ENCODE assay signal across 26 cellular contexts in the genomic region with DNA sequence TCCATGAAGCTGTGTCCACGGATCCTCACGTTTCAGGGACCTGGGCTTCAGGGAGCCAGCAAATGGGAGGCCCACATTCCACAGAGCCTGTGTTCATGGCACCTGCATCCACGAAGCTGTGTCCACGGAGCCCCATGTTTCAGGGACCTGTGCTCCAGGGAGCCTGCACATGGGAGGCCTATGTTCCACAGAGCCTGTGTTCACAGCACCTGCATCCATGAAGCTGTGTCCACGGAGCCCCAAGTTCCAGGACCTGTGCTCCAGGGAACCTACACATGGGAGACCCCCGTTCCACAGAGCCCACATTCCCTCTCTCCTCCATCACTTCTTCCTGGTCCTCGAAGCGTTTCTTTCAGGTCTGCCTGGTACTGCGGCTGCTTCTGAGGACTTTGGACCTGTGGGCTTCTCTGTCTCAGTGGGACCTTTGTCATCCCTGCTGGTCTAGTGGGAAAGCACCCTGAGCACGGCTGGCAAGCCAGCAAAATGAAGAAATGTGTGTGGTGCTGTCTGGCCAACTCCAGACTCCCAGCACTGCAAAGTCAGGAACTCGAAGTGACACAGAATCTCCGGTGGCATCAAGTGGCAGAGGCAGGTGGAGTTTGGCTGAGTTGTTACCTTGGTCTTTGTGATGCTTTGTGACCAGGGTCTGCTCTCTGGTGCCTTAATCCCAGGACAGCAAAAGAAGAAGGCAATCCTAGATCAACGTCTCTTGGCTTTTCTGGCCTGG.
DNase-seq lines count a peak whose midpoint lies in the region; ATAC-seq, FAIRE-seq and TF ChIP-seq lines count a peak whose summit lies in the region.
"Had no signal": no experiment of that assay in that cellular context is flagged by ENCODE, and none has a peak within 500 bp of the region (broad histone marks: within the 10 kb centered on the region; RNA-seq: fewer than 3 reads in every experiment).

No MANE protein-coding gene starts in this region.

- no peak overlapping the region for H3K27ac Mint-ChIP-seq in Caco-2 (ENCODE audit: unreplicated experiment)
- no peak overlapping the region for H3K27ac Mint-ChIP-seq in naive thymus-derived CD4-positive, alpha-beta T cell
- H3K27ac Mint-ChIP-seq: B cell had no signal

- no peak overlapping the region for H3K9ac ChIP-seq in kidney (ENCODE audit: low read length in 2 of 2)

- H3K27ac ChIP-seq in RWPE2 (ENCODE audit: poor library complexity, severe bottlenecking) (no peak overlapping the region), kidney (ENCODE audit: low read depth in 2 of 2, low read length in 2 of 2) (no peak overlapping the region)
- H3K27ac ChIP-seq in naive thymus-derived CD4-positive, alpha-beta T cell (ENCODE audit: low read depth, low read length), result no peak overlapping the region
- H3K27ac ChIP-seq: RWPE1, SJCRH30 had no signal

- CTCF ChIA-PET in Caco-2 (lab: Charles Lee), result interaction anchor here (0.7 kb wide), 1 partner anchor 241 kb away, joined by 4 read pairs; no protein-coding TSS in a partner anchor
- CTCF ChIA-PET in naive thymus-derived CD4-positive, alpha-beta T cell (lab: Charles Lee), result no interaction called here

- FAIRE-seq in kidney (lab: Jason Lieb, UNC), result no peak
- FAIRE-seq: A204.1, D721Med, H54 had no signal

- no peak overlapping the region for H3K4me3 Mint-ChIP-seq in Caco-2 (ENCODE audit: unreplicated experiment)
- H3K4me3 Mint-ChIP-seq in naive thymus-derived CD4-positive, alpha-beta T cell, result no peak overlapping the region
- H3K4me3 Mint-ChIP-seq: B cell, CD14-positive monocyte had no signal

- BruUV-seq in Caco-2 (replicated peaks; lab: Mats Ljungman, UMichigan), result no TSS peak

- H3K4me1 Mint-ChIP-seq in Caco-2 (ENCODE audit: low read depth, unreplicated experiment), result no peaks in the 10 kb centered on the region
- no peaks in the 10 kb centered on the region for H3K4me1 Mint-ChIP-seq in naive thymus-derived CD4-positive, alpha-beta T cell
- H3K4me1 Mint-ChIP-seq: B cell had no signal

- H3K4me1 ChIP-seq in RWPE2 (ENCODE audit: insufficient read depth, poor library complexity, severe bottlenecking), result no peaks in the 10 kb centered on the region
- H3K4me1 ChIP-seq in kidney (ENCODE audit: control insufficient read depth in 1 of 2, insufficient read depth in 1 of 2, low read depth in 1 of 2, low read length in 2 of 2), result no peaks in the 10 kb centered on the region
- H3K4me1 ChIP-seq in Caco-2, result no peaks in the 10 kb centered on the region
- H3K4me1 ChIP-seq in naive thymus-derived CD4-positive, alpha-beta T cell (ENCODE audit: control insufficient read depth in 2 of 2, insufficient read depth in 2 of 2, low read length in 2 of 2), result no peaks in the 10 kb centered on the region
- H3K4me1 ChIP-seq: SJCRH30 had no signal

- POLR2A ChIA-PET in Caco-2 (lab: Charles Lee), result no interaction called here
- POLR2A ChIA-PET in naive thymus-derived CD4-positive, alpha-beta T cell (lab: Charles Lee), result no interaction called here

- ATAC-seq in RWPE2 (ENCODE audit: low read depth) (no peak), Right ventricle myocardium superior (ENCODE audit: poor library complexity) (no peak), HG02642 (IDR thresholded peaks at IDR 0.05; ENCODE audit: poor library complexity, unreplicated experiment) (no peak)
- ATAC-seq in naive thymus-derived CD4-positive, alpha-beta T cell, result no peak

- no peaks in the 10 kb centered on the region for H3K36me3 ChIP-seq in RWPE2 (ENCODE audit: low read depth)
- H3K36me3 ChIP-seq in kidney (ENCODE audit: control insufficient read depth in 1 of 2, insufficient read depth in 2 of 2, low read length in 2 of 2), result no peaks in the 10 kb centered on the region
- no peaks in the 10 kb centered on the region for H3K36me3 ChIP-seq in Caco-2 (ENCODE audit: control insufficient read depth, insufficient read depth, low read length)
- H3K36me3 ChIP-seq in naive thymus-derived CD4-positive, alpha-beta T cell (ENCODE audit: control insufficient read depth in 2 of 3, insufficient read depth in 3 of 3, low read length in 3 of 3), result no peaks in the 10 kb centered on the region
- H3K36me3 ChIP-seq: SJCRH30 had no signal

- DNase-seq in RWPE2 (ENCODE audit: low spot score), result peak; percentile 29
- DNase-seq in Right ventricle myocardium superior, result peak; percentile 27
- peak; percentile 19 for DNase-seq in kidney
- peak; percentile 50 for DNase-seq in posterior vena cava (ENCODE audit: low spot score)
- no peak for DNase-seq in mucosa of gallbladder (ENCODE audit: low spot score)
- DNase-seq in Caco-2, result no peak
- DNase-seq in naive thymus-derived CD4-positive, alpha-beta T cell, result no peak
- DNase-seq: EL; GF-D8; KBM-7; MM.1S; NCI-H1092; NCI-H1436 treated with DMSO at 0.1 percent for 48 hours; NCI-H1930; NCI-H226; NCI-H510A treated with DMSO at 0.1 percent for 48 hours; NCI-H748 treated with DMSO at 0.1 percent for 48 hours; NK-92 treated with Interleukin-12 subunit alpha and Interleukin-12 subunit beta, amount 100 ng/mL, for 24 hours; SJCRH30 had no signal

- H3K4me3 ChIP-seq in RWPE2 (ENCODE audit: severe bottlenecking), result no peak overlapping the region
- no peak overlapping the region for H3K4me3 ChIP-seq in kidney (ENCODE audit: low read length in 2 of 2)
- no peak overlapping the region for H3K4me3 ChIP-seq in Caco-2 (ENCODE audit: low read depth, low read length)
- no peak overlapping the region for H3K4me3 ChIP-seq in naive thymus-derived CD4-positive, alpha-beta T cell (ENCODE audit: low read length)
- H3K4me3 ChIP-seq: SJCRH30 had no signal

- no peak for TF ChIP-seq CTCF in RWPE2 (IDR thresholded peaks at IDR 0.05; ENCODE audit: poor library complexity, severe bottlenecking)
- TF ChIP-seq CTCF in kidney (IDR thresholded peaks at IDR 0.05; ENCODE audit: borderline replicate concordance, extremely low read depth, insufficient read depth), result no peak
- no peak for TF ChIP-seq CTCF in Caco-2 (IDR thresholded peaks at IDR 0.05; ENCODE audit: insufficient read depth in 1 of 2, low read depth in 1 of 2, low read length in 1 of 2, severe bottlenecking in 1 of 2, unreplicated experiment in 1 of 2)

- H3K36me3 Mint-ChIP-seq in Caco-2 (ENCODE audit: insufficient read depth, unreplicated experiment), result no peaks in the 10 kb centered on the region
- no peaks in the 10 kb centered on the region for H3K36me3 Mint-ChIP-seq in naive thymus-derived CD4-positive, alpha-beta T cell

- no peaks in the 10 kb centered on the region for H3K9me3 ChIP-seq in RWPE2 (ENCODE audit: severe bottlenecking)
- no peaks in the 10 kb centered on the region for H3K9me3 ChIP-seq in kidney (ENCODE audit: control insufficient read depth in 1 of 2, low read length in 2 of 2)
- no peaks in the 10 kb centered on the region for H3K9me3 ChIP-seq in Caco-2
- no peaks in the 10 kb centered on the region for H3K9me3 ChIP-seq in naive thymus-derived CD4-positive, alpha-beta T cell (ENCODE audit: control insufficient read depth in 2 of 3, low read length in 3 of 3)
- H3K9me3 ChIP-seq: SJCRH30 had no signal

- intact Hi-C loops in Right ventricle myocardium superior (cut with DNase I), result loop anchor here (5.0 kb wide), 2 partner anchors 87 to 242 kb away; no protein-coding TSS in a partner anchor
- intact Hi-C loops in kidney (cut with DNase I), result no loop called here
- intact Hi-C loops in posterior vena cava (cut with DNase I), result loop anchor here in 1 of 2 donors (5.0 kb wide), 1 partner anchor 2003 kb away; no protein-coding TSS in a partner anchor
- intact Hi-C loops in Caco-2 (cut with micrococcal nuclease; ENCODE audit: unreplicated experiment), result no loop called here
- intact Hi-C loops in naive thymus-derived CD4-positive, alpha-beta T cell (cut with micrococcal nuclease), result no loop called here

- no peaks in the 10 kb centered on the region for H3K9me3 Mint-ChIP-seq in Caco-2 (ENCODE audit: unreplicated experiment)
- no peaks in the 10 kb centered on the region for H3K9me3 Mint-ChIP-seq in naive thymus-derived CD4-positive, alpha-beta T cell

- H3K27me3 ChIP-seq in RWPE2 (ENCODE audit: insufficient read depth, poor library complexity, severe bottlenecking), result no peaks in the 10 kb centered on the region
- H3K27me3 ChIP-seq in Caco-2 (replicated peaks; ENCODE audit: control insufficient read depth, insufficient read depth, low read length), result no peaks in the 10 kb centered on the region
- H3K27me3 ChIP-seq in naive thymus-derived CD4-positive, alpha-beta T cell (ENCODE audit: control insufficient read depth in 2 of 2, insufficient read depth in 2 of 2, low read length in 2 of 2), result no peaks in the 10 kb centered on the region
- H3K27me3 ChIP-seq: SJCRH30 had no signal

- H3K27me3 Mint-ChIP-seq in Caco-2 (ENCODE audit: insufficient read depth, unreplicated experiment), result no peaks in the 10 kb centered on the region
- peaks cover 0 to 10% (median 0%) of the 10 kb centered on the region in 5 donors for H3K27me3 Mint-ChIP-seq in naive thymus-derived CD4-positive, alpha-beta T cell

Comparison
In these comparisons a context has a peak if more than half of its experiments do, and no peak if none do; other contexts are left out.
1. DNase-seq: peak in RWPE2 (single experiment), Right ventricle myocardium superior (single experiment), kidney (single experiment) and posterior vena cava (single experiment); none in mucosa of gallbladder (single experiment), Caco-2 (0 of 2) and naive thymus-derived CD4-positive, alpha-beta T cell (0 of 9).